Comparison of ENCODE assay signal across 1 cellular context in genomic region chr1:178606839-178607238, GRCh38.
TF ChIP-seq lines count a peak whose summit lies in the region.

No MANE protein-coding gene starts in this region.

TF ChIP-seq in HepG2, 621 proteins besides CTCF, POLR2A, EP300 and RAD21 (continued from another document):
- TF ChIP-seq ASH2L (IDR thresholded peaks at IDR 0.05; ENCODE audit: insufficient read length, low read depth, low read length): no peak
- no peak for TF ChIP-seq PTBP1 (IDR thresholded peaks at IDR 0.05; ENCODE audit: low read depth, low read length, poor library complexity, severe bottlenecking)
- no peak for TF ChIP-seq ZMYM2 (CRISPR knock-in tag; IDR thresholded peaks at IDR 0.05)
- no peak for TF ChIP-seq HOMEZ (CRISPR knock-in tag; IDR thresholded peaks at IDR 0.05; ENCODE audit: low read depth)
- TF ChIP-seq LBX2 (CRISPR knock-in tag; IDR thresholded peaks at IDR 0.05; ENCODE audit: borderline replicate concordance): no peak
- no peak for TF ChIP-seq REPIN1 (CRISPR knock-in tag; IDR thresholded peaks at IDR 0.05; ENCODE audit: borderline replicate concordance, low read depth)
- no peak for TF ChIP-seq ZNF775 (CRISPR knock-in tag; IDR thresholded peaks at IDR 0.05; ENCODE audit: borderline replicate concordance)
